14 cellular contexts compared by ENCODE assay signal in the genomic region with DNA sequence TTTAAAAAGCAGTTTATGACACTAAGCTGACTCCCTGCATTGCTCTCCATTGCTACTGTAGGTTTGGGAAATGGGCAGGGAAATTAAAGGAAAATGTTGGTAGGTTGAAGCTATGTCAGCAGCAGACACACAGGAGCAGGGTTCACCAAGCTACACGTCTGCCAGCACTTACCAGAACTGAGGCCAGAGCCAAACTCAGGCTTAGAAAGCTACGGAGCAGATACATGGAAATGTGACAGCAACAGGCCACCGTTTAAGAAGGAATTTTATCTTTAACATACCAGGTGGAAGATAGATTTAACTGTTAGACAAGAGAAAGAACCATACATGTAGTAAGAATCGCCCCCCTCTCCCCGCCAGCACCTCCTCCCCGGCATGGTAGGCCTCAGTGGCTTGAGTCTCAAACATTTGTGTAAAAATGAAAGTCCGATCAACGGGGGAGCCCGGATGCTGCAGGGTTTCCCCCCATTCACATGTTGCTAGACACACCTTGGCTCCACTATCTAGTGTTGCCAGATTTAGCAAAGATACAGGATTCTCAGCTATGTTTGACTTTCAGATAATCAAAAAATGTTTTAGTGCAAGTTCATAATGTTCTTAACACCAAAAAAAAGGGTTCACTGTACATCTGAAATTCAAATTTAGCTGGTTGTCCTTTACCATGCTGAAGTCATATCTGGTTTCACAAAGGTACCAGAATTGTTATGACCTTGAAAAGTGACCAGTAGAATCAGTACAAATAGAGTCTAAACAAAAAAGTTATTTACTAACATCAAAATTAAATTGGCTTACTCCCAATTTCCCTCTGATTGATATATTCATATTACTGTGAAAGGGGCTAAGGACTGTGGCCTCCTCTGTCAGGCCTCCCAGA. TPM values are rescaled to one million over a fixed set of nuclear protein-coding genes. Genes with fewer than 3 reads are reported as not detected.
A peak's percentile ranks its signal among the peaks of the same experiment; 100 is the strongest.
DNase-seq lines count a peak whose midpoint lies in the region; ATAC-seq and TF ChIP-seq lines count a peak whose summit lies in the region.
"Had no signal": no experiment of that assay in that cellular context is flagged by ENCODE, and none has a peak within 500 bp of the region (broad histone marks: within the 10 kb centered on the region; RNA-seq: fewer than 3 reads in every experiment).

No MANE protein-coding gene starts in this region.

- H3K27me3 ChIP-seq in sigmoid colon, result no peaks in the 10 kb centered on the region

- no peaks in the 10 kb centered on the region for H3K36me3 ChIP-seq in sigmoid colon

- TF ChIP-seq EP300 in sigmoid colon (IDR thresholded peaks at IDR 0.05), result no peak

- no peak overlapping the region for H3K27ac ChIP-seq in sigmoid colon
- H3K27ac ChIP-seq: skin epidermis had no signal

- H3K9me3 ChIP-seq in sigmoid colon, result no peaks in the 10 kb centered on the region

- DNase-seq in GM13977 (ENCODE audit: low spot score) (peak; percentile 60), NCI-H345 treated with DMSO at 0.1 percent for 48 hours (lab: John Stamatoyannopoulos, UW; ENCODE audit: unreplicated experiment) (no peak), kidney glomerular epithelial cell (lab: John Stamatoyannopoulos, UW) (no peak), sigmoid colon (no peak)
- DNase-seq: activated CD4-positive, alpha-beta T cell treated with anti-CD3 and anti-CD28 coated beads, Interleukin-2, amount 10 ng/mL, durations not matched to agents 24 days and 14 days; EL; foreskin melanocyte; IMR-90; NCI-H1694 had no signal

- ATAC-seq in GM19438 (IDR thresholded peaks at IDR 0.05; ENCODE audit: low read depth, unreplicated experiment) (peak; percentile 94), HG02840 (IDR thresholded peaks at IDR 0.05; ENCODE audit: low FRiP score, unreplicated experiment) (peak; percentile 96), HG03469 (IDR thresholded peaks at IDR 0.05; ENCODE audit: unreplicated experiment) (peak; percentile 84), HG03135 (IDR thresholded peaks at IDR 0.05; ENCODE audit: unreplicated experiment) (no peak)

- no peak for TF ChIP-seq CTCF in GM13977 (IDR thresholded peaks at IDR 0.05; ENCODE audit: extremely low read depth, insufficient read depth, missing control alignments)
- no peak for TF ChIP-seq CTCF in sigmoid colon (IDR thresholded peaks at IDR 0.05)

- H3K4me1 ChIP-seq in sigmoid colon, result no peaks in the 10 kb centered on the region

- in situ Hi-C loops in GM13977 (cut with MboI; ENCODE audit: low pct_unique_long_range_greater_than_20kb, low sequenced_read_pairs, unreplicated experiment), result loop anchor here (5.0 to 10.0 kb wide), 2 partner anchors 54 to 223 kb away; partner anchors contain the start of gene OR2T1

- intact Hi-C loops in sigmoid colon (cut with DNase I), result no loop called here

- no peak overlapping the region for H3K4me3 ChIP-seq in sigmoid colon
- H3K4me3 ChIP-seq: skin epidermis had no signal

- WGBS in sigmoid colon, 2 donors, result 81 to 89% methylated on average over 9 of the region's 9 CpGs

- no peak for TF ChIP-seq POLR2A in sigmoid colon (IDR thresholded peaks at IDR 0.05)

RNA-seq across cellular contexts. Expression of gene OR2T11, which starts 6.7 kb away (rescaled TPM):
- total RNA-seq in sigmoid colon, result not detected
- polyA plus RNA-seq in sigmoid colon, result not detected
- total RNA-seq: activated CD4-positive, alpha-beta T cell treated with anti-CD3 and anti-CD28 coated beads, Interleukin-2, amount 10 ng/mL, durations not matched to agents 24 days and 14 days; IMR-90 had no signal
- polyA plus RNA-seq: IMR-90 had no signal

RNA-seq across cellular contexts. Expression of gene OR2T35, which starts 16.9 kb away (rescaled TPM):
- not detected for total RNA-seq in sigmoid colon
- not detected for polyA plus RNA-seq in sigmoid colon
- total RNA-seq: activated CD4-positive, alpha-beta T cell treated with anti-CD3 and anti-CD28 coated beads, Interleukin-2, amount 10 ng/mL, durations not matched to agents 24 days and 14 days; IMR-90 had no signal
- polyA plus RNA-seq: IMR-90 had no signal

RNA-seq across cellular contexts. Expression of gene OR2T27, which starts 27.1 kb away (rescaled TPM):
- total RNA-seq in sigmoid colon, result not detected
- polyA plus RNA-seq in sigmoid colon, result not detected
- total RNA-seq: activated CD4-positive, alpha-beta T cell treated with anti-CD3 and anti-CD28 coated beads, Interleukin-2, amount 10 ng/mL, durations not matched to agents 24 days and 14 days; IMR-90 had no signal
- polyA plus RNA-seq: IMR-90 had no signal

RNA-seq across cellular contexts. Expression of gene OR2T10, which starts 30.7 kb away (rescaled TPM):
- not detected for total RNA-seq in sigmoid colon
- under 1 TPM in 1 of 3 donors, not detected in 2; 0.01 TPM for polyA plus RNA-seq in sigmoid colon
- total RNA-seq: activated CD4-positive, alpha-beta T cell treated with anti-CD3 and anti-CD28 coated beads, Interleukin-2, amount 10 ng/mL, durations not matched to agents 24 days and 14 days; IMR-90 had no signal
- polyA plus RNA-seq: IMR-90 had no signal

RNA-seq across cellular contexts. Expression of gene OR2T34, which starts 53.7 kb away (rescaled TPM):
- total RNA-seq in sigmoid colon, result not detected
- polyA plus RNA-seq in sigmoid colon, result not detected
- total RNA-seq: activated CD4-positive, alpha-beta T cell treated with anti-CD3 and anti-CD28 coated beads, Interleukin-2, amount 10 ng/mL, durations not matched to agents 24 days and 14 days; IMR-90 had no signal
- polyA plus RNA-seq: IMR-90 had no signal
